ENCODE assay signal across 15 cellular contexts in the genomic region with DNA sequence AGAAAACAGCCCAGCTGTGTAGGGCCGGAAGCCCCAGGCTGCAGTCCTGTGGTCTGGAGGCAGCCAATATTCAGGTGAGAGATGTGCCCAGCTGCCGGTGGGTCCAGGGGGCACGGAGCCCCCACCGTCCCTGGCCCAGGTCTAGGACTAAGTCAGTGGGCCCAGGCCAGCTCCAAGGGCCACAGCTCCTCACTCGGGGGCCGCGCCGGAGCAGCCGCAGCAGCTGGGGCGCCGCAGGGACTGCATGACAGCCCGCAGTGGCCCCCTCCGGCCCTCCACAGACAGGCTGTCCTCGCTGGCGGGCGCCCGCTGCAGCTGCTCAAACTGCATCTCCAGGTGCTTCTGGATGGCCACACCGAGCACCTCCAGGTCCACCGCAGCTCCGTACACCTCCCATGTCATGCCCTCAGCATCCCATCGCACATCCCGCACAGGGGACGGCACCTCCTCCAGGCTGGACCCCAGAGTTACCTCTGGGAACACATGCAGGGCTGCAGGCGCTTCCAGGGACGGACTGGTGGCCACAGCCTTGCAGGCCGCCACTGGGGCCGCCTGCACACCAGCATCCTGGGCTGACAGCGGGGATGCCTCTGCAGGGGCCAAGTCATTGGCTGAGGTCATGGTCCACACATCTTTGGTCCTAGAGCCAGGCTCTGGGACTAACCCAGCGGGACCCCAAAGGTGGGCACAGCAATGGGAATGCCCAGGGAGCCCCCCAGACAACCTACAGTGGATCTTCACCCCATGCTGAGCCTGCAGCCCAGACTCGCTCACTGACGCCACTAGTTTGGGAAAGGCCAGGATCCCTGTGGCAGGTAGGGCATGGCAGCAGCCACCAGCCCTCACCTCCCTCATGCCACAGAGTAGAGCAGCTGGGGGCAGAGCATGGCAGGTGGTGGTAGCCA. TPM values are rescaled to one million over a fixed set of nuclear protein-coding genes. Genes with fewer than 3 reads are reported as not detected.
DNase-seq lines count a peak whose midpoint lies in the region; ATAC-seq, FAIRE-seq and TF ChIP-seq lines count a peak whose summit lies in the region.
"Had no signal": no experiment of that assay in that cellular context is flagged by ENCODE, and none has a peak within 500 bp of the region (broad histone marks: within the 10 kb centered on the region; RNA-seq: fewer than 3 reads in every experiment).

No MANE protein-coding gene starts in this region.

- H2AK5ac ChIP-seq in mesendoderm (ENCODE audit: low read length) = no peak overlapping the region

- no peak for ATAC-seq in WTC11
- ATAC-seq in left cardiac atrium = no peak
- ATAC-seq in GM18858 (IDR thresholded peaks at IDR 0.05; ENCODE audit: unreplicated experiment) = no peak

- intact Hi-C loops in left cardiac atrium (cut with DNase I) = no loop called here
- intact Hi-C loops in MCF 10A (cut with micrococcal nuclease) = no loop called here

- no peak for TF ChIP-seq POLR2A in GM12891 (IDR thresholded peaks at IDR 0.05; ENCODE audit: low read depth, low read length)

- H3K4ac ChIP-seq in mesendoderm (ENCODE audit: low read depth, low read length) = no peak overlapping the region

- no peak overlapping the region for H3K4me3 Mint-ChIP-seq in WTC11
- no peak overlapping the region for H3K4me3 Mint-ChIP-seq in progenitor cell of endocrine pancreas (ENCODE audit: low read depth)
- H3K4me3 Mint-ChIP-seq in MCF 10A (ENCODE audit: unreplicated experiment) = no peak overlapping the region
- H3K4me3 Mint-ChIP-seq: activated T-helper 1 cell treated with anti-CD3 and anti-CD28 coated beads, Interleukin-12 subunit alpha, Interleukin-12 subunit beta, Interleukin-2, Interleukin-4 antibody, amounts not matched to agents 30 ng/mL and 10 ng/mL and 1 ng/mL, durations not matched to agents 14 hours and 24 hours and 36 hours; CD4-positive, CD25-positive, alpha-beta regulatory T cell had no signal

- no peak overlapping the region for H2BK15ac ChIP-seq in mesendoderm (replicated peaks; ENCODE audit: low read depth)

- H3K27ac Mint-ChIP-seq in WTC11 = no peak overlapping the region
- H3K27ac Mint-ChIP-seq in progenitor cell of endocrine pancreas = no peak overlapping the region
- no peak overlapping the region for H3K27ac Mint-ChIP-seq in MCF 10A (ENCODE audit: low read depth, unreplicated experiment)
- H3K27ac Mint-ChIP-seq: activated T-helper 1 cell treated with anti-CD3 and anti-CD28 coated beads, Interleukin-12 subunit alpha, Interleukin-12 subunit beta, Interleukin-2, Interleukin-4 antibody, amounts not matched to agents 30 ng/mL and 10 ng/mL and 1 ng/mL, durations not matched to agents 14 hours and 24 hours and 36 hours; CD4-positive, CD25-positive, alpha-beta regulatory T cell had no signal

- H3K27me3 Mint-ChIP-seq in WTC11 (ENCODE audit: low read depth) (no peaks in the 10 kb centered on the region), progenitor cell of endocrine pancreas (peaks cover 8% of the 10 kb centered on the region), MCF 10A (ENCODE audit: insufficient read depth, unreplicated experiment) (no peaks in the 10 kb centered on the region)

- CTCF ChIA-PET in WTC11 (lab: Charles Lee) (interaction anchor here (1.4 kb wide), 1 partner anchor 8 kb away, joined by 4 read pairs; the partner anchor contains the start of gene GPRIN2), MCF 10A (lab: Yijun Ruan, JAX) (no interaction called here)

- no peaks in the 10 kb centered on the region for H3K36me3 ChIP-seq in mesendoderm (ENCODE audit: control insufficient read depth, insufficient read depth, low read length)
- H3K36me3 ChIP-seq: cardiac muscle cell had no signal

- WGBS in mesendoderm (ENCODE audit: extremely low coverage, insufficient coverage, low lambda C conversion rate) = no CpG with 5 or more reads among the region's 31 CpGs

- TF ChIP-seq CTCF in WTC11 (IDR thresholded peaks at IDR 0.05) = no peak
- no peak for TF ChIP-seq CTCF in progenitor cell of endocrine pancreas (IDR thresholded peaks at IDR 0.05; ENCODE audit: unreplicated experiment)
- no peak for TF ChIP-seq CTCF in MCF 10A (IDR thresholded peaks at IDR 0.05; ENCODE audit: unreplicated experiment)

- DNase-seq in GM12891 (ENCODE audit: insufficient read length, low spot score) (peak; percentile 25), WTC11 (ENCODE audit: low spot score) (peak; percentile 17), left cardiac atrium (peak; percentile 11), progenitor cell of endocrine pancreas (ENCODE audit: low spot score, unreplicated experiment) (peak; percentile 10), MCF 10A (ENCODE audit: unreplicated experiment) (no peak), mesendoderm (no peak), D341Med (ENCODE audit: low spot score) (no peak)
- DNase-seq: CD4-positive, CD25-positive, alpha-beta regulatory T cell; GF-D8; Karpas-422; NCI-H2029 treated with DMSO at 0.1 percent for 48 hours had no signal

- no peak overlapping the region for H2BK120ac ChIP-seq in mesendoderm (ENCODE audit: low read depth, low read length)

- H3K79me2 ChIP-seq in mesendoderm (ENCODE audit: control insufficient read depth, insufficient read depth, low read length) = no peaks in the 10 kb centered on the region

- no peak overlapping the region for H3K18ac ChIP-seq in mesendoderm (ENCODE audit: low read length)

- H3K23ac ChIP-seq in mesendoderm (ENCODE audit: low read length) = no peak overlapping the region

- POLR2A ChIA-PET in WTC11 (lab: Charles Lee) (no interaction called here), MCF 10A (lab: Yijun Ruan, JAX) (no interaction called here)

- no peaks in the 10 kb centered on the region for H3K79me1 ChIP-seq in mesendoderm (ENCODE audit: low read length)

- H3K9me3 Mint-ChIP-seq in WTC11 (no peaks in the 10 kb centered on the region), progenitor cell of endocrine pancreas (ENCODE audit: low read depth) (no peaks in the 10 kb centered on the region), MCF 10A (ENCODE audit: unreplicated experiment) (no peaks in the 10 kb centered on the region)
- H3K9me3 Mint-ChIP-seq: activated T-helper 1 cell treated with anti-CD3 and anti-CD28 coated beads, Interleukin-12 subunit alpha, Interleukin-12 subunit beta, Interleukin-2, Interleukin-4 antibody, amounts not matched to agents 30 ng/mL and 10 ng/mL and 1 ng/mL, durations not matched to agents 14 hours and 24 hours and 36 hours; CD4-positive, CD25-positive, alpha-beta regulatory T cell had no signal

- H3K27me3 ChIP-seq in mesendoderm (ENCODE audit: insufficient read depth, low read length, poor library complexity) = no peaks in the 10 kb centered on the region
- H3K27me3 ChIP-seq: cardiac muscle cell had no signal

- H3K4me2 ChIP-seq in mesendoderm (ENCODE audit: low read length) = no peak overlapping the region

- H3K27ac ChIP-seq in mesendoderm (ENCODE audit: low read depth, low read length) = no peak overlapping the region
- H3K27ac ChIP-seq: cardiac muscle cell had no signal

- H3K9ac ChIP-seq in mesendoderm (ENCODE audit: low read length) = no peak overlapping the region

- H3K36me3 Mint-ChIP-seq in WTC11 (no peaks in the 10 kb centered on the region), progenitor cell of endocrine pancreas (ENCODE audit: insufficient read depth) (no peaks in the 10 kb centered on the region), MCF 10A (ENCODE audit: insufficient read depth, unreplicated experiment) (no peaks in the 10 kb centered on the region)
- H3K36me3 Mint-ChIP-seq: CD4-positive, CD25-positive, alpha-beta regulatory T cell had no signal

- H3K4me3 ChIP-seq in mesendoderm (ENCODE audit: low read length) = no peak overlapping the region
- H3K4me3 ChIP-seq: cardiac muscle cell had no signal

- no peak overlapping the region for H4K5ac ChIP-seq in mesendoderm (ENCODE audit: low read length)

- no TSS peak for BruUV-seq in MCF 10A (replicated peaks; lab: Mats Ljungman, UMichigan)

- no peak overlapping the region for H3K56ac ChIP-seq in mesendoderm (ENCODE audit: low read length)

- no peaks in the 10 kb centered on the region for H3K4me1 Mint-ChIP-seq in WTC11
- no peaks in the 10 kb centered on the region for H3K4me1 Mint-ChIP-seq in progenitor cell of endocrine pancreas (ENCODE audit: low read depth)
- H3K4me1 Mint-ChIP-seq in MCF 10A (ENCODE audit: insufficient read depth, unreplicated experiment) = no peaks in the 10 kb centered on the region
- H3K4me1 Mint-ChIP-seq: CD4-positive, CD25-positive, alpha-beta regulatory T cell had no signal

- peaks cover 5% of the 10 kb centered on the region for H3K4me1 ChIP-seq in mesendoderm (ENCODE audit: control insufficient read depth, low read depth, low read length)

- H4K8ac ChIP-seq in mesendoderm (ENCODE audit: low read depth, low read length) = no peak overlapping the region

- no peak for FAIRE-seq in GM12891 (lab: Jason Lieb, UNC)

- no peak overlapping the region for H2BK5ac ChIP-seq in mesendoderm (ENCODE audit: low read length)

TF ChIP-seq in GM12891, 5 proteins besides CTCF, POLR2A, EP300 and RAD21:
- TF ChIP-seq POU2F2 (IDR thresholded peaks at IDR 0.05; ENCODE audit: low read depth, low read length) = no peak

TF ChIP-seq in WTC11, 78 proteins besides CTCF, POLR2A, EP300 and RAD21 (continues in another document):
- no peak for TF ChIP-seq ESRRA (CRISPR knock-in tag; IDR thresholded peaks at IDR 0.05; ENCODE audit: borderline replicate concordance)
- no peak for TF ChIP-seq TEAD4 (CRISPR knock-in tag; IDR thresholded peaks at IDR 0.05)
- TF ChIP-seq TP53 (CRISPR knock-in tag; IDR thresholded peaks at IDR 0.05) = no peak
- no peak for TF ChIP-seq ZNF423 (CRISPR knock-in tag; IDR thresholded peaks at IDR 0.05)
- TF ChIP-seq NR3C1 (CRISPR knock-in tag; conservative IDR thresholded peaks at IDR 0.05; ENCODE audit: low read depth) = no peak

RNA-seq across cellular contexts. Expression of gene GPRIN2, which starts 7.0 kb away (rescaled TPM):
- not detected for polyA plus RNA-seq in GM12891 (2012; ENCODE audit: low read depth, missing spikeins)
- total RNA-seq in WTC11 (2021) (17.5 to 22.5 TPM (median 20.9 TPM) in 3 replicates), left cardiac atrium (not detected), progenitor cell of endocrine pancreas (14.0 and 19.8 TPM in 2 replicates), MCF 10A (2022) (not detected in 2 replicates)
- polyA plus RNA-seq in mesendoderm (2013, experiment 1 of 2) = 3.0 TPM
- 3.0 TPM for polyA plus RNA-seq in mesendoderm (2013, experiment 2 of 2)
- total RNA-seq: activated T-helper 1 cell treated with anti-CD3 and anti-CD28 coated beads, Interleukin-12 subunit alpha, Interleukin-12 subunit beta, Interleukin-2, Interleukin-4 antibody, amounts not matched to agents 30 ng/mL and 10 ng/mL and 1 ng/mL, durations not matched to agents 14 hours and 24 hours and 36 hours; CD4-positive, CD25-positive, alpha-beta regulatory T cell had no signal
- polyA plus RNA-seq: CD4-positive, CD25-positive, alpha-beta regulatory T cell had no signal

RNA-seq across cellular contexts. Expression of gene SYT15, which starts 29.5 kb away (rescaled TPM):
- 0.08 TPM for polyA plus RNA-seq in GM12891 (2012; ENCODE audit: low read depth, missing spikeins)
- total RNA-seq in WTC11 (2021) (1.2 to 1.6 TPM (median 1.5 TPM) in 3 replicates), left cardiac atrium (1 to 10 TPM; 4.6 to 4.9 TPM), progenitor cell of endocrine pancreas (1.8 and 2.8 TPM in 2 replicates), MCF 10A (2022) (0.79 and 0.84 TPM in 2 replicates)
- polyA plus RNA-seq in mesendoderm (2013, experiment 1 of 2) = 0.48 TPM
- polyA plus RNA-seq in mesendoderm (2013, experiment 2 of 2) = 0.88 TPM
- total RNA-seq: epithelial cell of proximal tubule had no signal

Comparison
In these comparisons a context has a peak if more than half of its experiments do, and no peak if none do; other contexts are left out.
1. DNase-seq: peak in GM12891 (single experiment), WTC11 (single experiment), left cardiac atrium (single experiment) and progenitor cell of endocrine pancreas (single experiment); none in MCF 10A (single experiment), mesendoderm (single experiment) and D341Med (single experiment).
2. RNA of gene GPRIN2, which starts 7.0 kb away (total RNA-seq): 17.5 to 22.5 TPM in WTC11 and 14.0 to 19.8 TPM in progenitor cell of endocrine pancreas; not detected in left cardiac atrium and not detected in MCF 10A; every median in the first group is over 10 times any median in the second.